ENCODE assay signal across 14 cellular contexts in the genomic region with DNA sequence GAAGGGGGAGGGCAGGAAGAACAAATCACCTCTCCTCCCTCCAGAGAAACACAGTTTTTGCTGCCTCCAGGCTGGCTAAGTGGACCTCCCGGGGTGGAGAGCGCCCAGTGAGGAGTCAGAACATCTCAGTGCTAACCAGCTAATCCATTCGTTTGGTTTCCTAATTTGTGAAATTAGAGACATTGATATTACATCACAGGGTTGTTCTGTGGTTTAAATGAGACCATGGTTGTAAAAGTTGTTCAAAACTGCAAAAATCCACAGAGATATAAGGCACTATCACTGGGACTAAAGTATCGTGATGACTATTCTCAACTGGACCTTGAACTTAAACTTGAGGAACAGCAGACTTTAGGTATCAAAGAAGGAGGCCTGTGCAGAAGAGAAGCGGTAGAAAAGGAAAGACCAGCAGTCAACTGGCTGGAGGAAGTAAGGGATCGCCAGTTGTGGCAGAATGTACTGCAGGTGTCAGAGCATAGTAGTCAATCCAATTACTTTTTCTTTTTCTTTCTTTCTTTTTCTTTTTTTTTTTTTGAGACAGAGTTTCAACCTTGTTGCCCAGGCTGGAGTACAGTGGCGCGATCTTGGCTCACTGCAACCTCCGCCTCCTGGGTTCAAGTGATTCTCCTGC. TPM values are rescaled to one million over a fixed set of nuclear protein-coding genes. Genes with fewer than 3 reads are reported as not detected.
DNase-seq lines count a peak whose midpoint lies in the region; ATAC-seq and TF ChIP-seq lines count a peak whose summit lies in the region.
"Had no signal": no experiment of that assay in that cellular context is flagged by ENCODE, and none has a peak within 500 bp of the region (broad histone marks: within the 10 kb centered on the region; RNA-seq: fewer than 3 reads in every experiment).

No MANE protein-coding gene starts in this region.

- ATAC-seq in heart right ventricle (no peak), left cardiac atrium (no peak), T-cell (replicated peaks in 1 of 4) (no peak), GM19395 (IDR thresholded peaks at IDR 0.05; ENCODE audit: unreplicated experiment) (no peak)

- POLR2A ChIA-PET in T-cell (lab: Charles Lee): no interaction called here

- H3K4me3 ChIP-seq in heart right ventricle: no peak overlapping the region
- no peak overlapping the region for H3K4me3 ChIP-seq in vagina
- H3K4me3 ChIP-seq: PC-9 had no signal

- H3K27me3 Mint-ChIP-seq in T-cell (no peaks in the 10 kb centered on the region), immature natural killer cell (ENCODE audit: low read depth in 3 of 3) (no peaks in the 10 kb centered on the region)

- WGBS in heart right ventricle, 2 donors: 89 to 93% methylated on average over 9 of the region's 9 CpGs

- no peaks in the 10 kb centered on the region for H3K36me3 ChIP-seq in heart right ventricle
- no peaks in the 10 kb centered on the region for H3K36me3 ChIP-seq in vagina

- H3K4me1 Mint-ChIP-seq in T-cell (peaks cover 97 to 98% (median 98%) of the 10 kb centered on the region in 3 donors), immature natural killer cell (peaks cover 98 to 100% of the 10 kb centered on the region in 2 donors)

- CTCF ChIA-PET in T-cell (lab: Charles Lee): interaction anchor here in 1 of 2 donors (1.0 kb wide), 1 partner anchor 90 kb away, joined by 4 read pairs; no protein-coding TSS in a partner anchor

- intact Hi-C loops in heart right ventricle (cut with DNase I): no loop called here
- intact Hi-C loops in left cardiac atrium (cut with DNase I): no loop called here
- intact Hi-C loops in vagina (cut with DNase I): no loop called here

- H3K27ac ChIP-seq in heart right ventricle: peak overlapping the region in 6 of 10 donors; percentile 25 to 54 (median 35)
- peak overlapping the region; percentile 37 for H3K27ac ChIP-seq in vagina
- H3K27ac ChIP-seq: PC-9 had no signal

- H3K9me3 ChIP-seq in heart right ventricle (peaks cover 0 to 9% (median 0%) of the 10 kb centered on the region in 11 donors), vagina (no peaks in the 10 kb centered on the region)

- no peak for DNase-seq in heart right ventricle
- no peak for DNase-seq in left cardiac atrium
- no peak for DNase-seq in T-cell
- DNase-seq in immature natural killer cell: no peak
- no peak for DNase-seq in vagina (ENCODE audit: extremely low spot score in 2 of 2)
- no peak for DNase-seq in COLO668 (lab: John Stamatoyannopoulos, UW; ENCODE audit: unreplicated experiment)
- no peak for DNase-seq in UCSD-AML1 (lab: John Stamatoyannopoulos, UW; ENCODE audit: unreplicated experiment)
- DNase-seq: dermis blood vessel endothelial cell, mammary epithelial cell, NCI-H1048, NCI-H2171 treated with DMSO at 0.1 percent for 48 hours, PC-9, trophoblast cell had no signal

- H3K27ac Mint-ChIP-seq in T-cell: peak overlapping the region; percentile 87 to 88
- H3K27ac Mint-ChIP-seq in immature natural killer cell: peak overlapping the region; percentile 78 to 98 (median 93)

- H3K36me3 Mint-ChIP-seq in T-cell: peaks cover 78% of the 10 kb centered on the region
- peaks cover 6 to 51% (median 35%) of the 10 kb centered on the region in 3 donors for H3K36me3 Mint-ChIP-seq in immature natural killer cell

- no peak for TF ChIP-seq CTCF in heart right ventricle (IDR thresholded peaks at IDR 0.05)
- TF ChIP-seq CTCF in vagina (IDR thresholded peaks at IDR 0.05): no peak

- H3K9me3 Mint-ChIP-seq in T-cell (peaks cover 0 to 6% (median 0%) of the 10 kb centered on the region in 3 donors), immature natural killer cell (no peaks in the 10 kb centered on the region)

- no peaks in the 10 kb centered on the region for H3K27me3 ChIP-seq in heart right ventricle
- H3K27me3 ChIP-seq in vagina: no peaks in the 10 kb centered on the region

- TF ChIP-seq POLR2A in vagina (IDR thresholded peaks at IDR 0.05): no peak

- peaks cover 0 to 52% (median 6%) of the 10 kb centered on the region in 9 donors for H3K4me1 ChIP-seq in heart right ventricle
- peaks cover 54% of the 10 kb centered on the region for H3K4me1 ChIP-seq in vagina

- H3K4me3 Mint-ChIP-seq in T-cell: peak overlapping the region; percentile 21 to 54 (median 46)
- H3K4me3 Mint-ChIP-seq in immature natural killer cell: peak overlapping the region; percentile 17 to 71 (median 57)

RNA-seq across cellular contexts. Expression of a gene that starts 33.9 kb away (rescaled TPM):
- total RNA-seq in heart right ventricle (10 to 100 TPM in 1 of 10 donors, 1 to 10 TPM in 9; 2.0 to 14.5 (median 4.6) TPM), left cardiac atrium (1 to 10 TPM; 4.8 to 5.4 TPM), T-cell (100 to 1,000 TPM; 381 to 480 (median 441) TPM), vagina (19.4 TPM)
- polyA plus RNA-seq in heart right ventricle (1 to 10 TPM; 1.2 to 1.4 TPM), immature natural killer cell (100 to 1,000 TPM; 262 to 392 (median 334) TPM)

Comparison
In these comparisons a context has a peak if more than half of its experiments do, and no peak if none do; other contexts are left out.
1. RNA of a gene that starts 33.9 kb away (total RNA-seq): 381 to 480 TPM in T-cell; 19.4 TPM in vagina (single experiment), 4.8 to 5.4 TPM in left cardiac atrium and 2.0 to 14.5 TPM in heart right ventricle; every median in the first group is over 10 times any median in the second.